11 cellular contexts compared by ENCODE assay signal in the genomic region with DNA sequence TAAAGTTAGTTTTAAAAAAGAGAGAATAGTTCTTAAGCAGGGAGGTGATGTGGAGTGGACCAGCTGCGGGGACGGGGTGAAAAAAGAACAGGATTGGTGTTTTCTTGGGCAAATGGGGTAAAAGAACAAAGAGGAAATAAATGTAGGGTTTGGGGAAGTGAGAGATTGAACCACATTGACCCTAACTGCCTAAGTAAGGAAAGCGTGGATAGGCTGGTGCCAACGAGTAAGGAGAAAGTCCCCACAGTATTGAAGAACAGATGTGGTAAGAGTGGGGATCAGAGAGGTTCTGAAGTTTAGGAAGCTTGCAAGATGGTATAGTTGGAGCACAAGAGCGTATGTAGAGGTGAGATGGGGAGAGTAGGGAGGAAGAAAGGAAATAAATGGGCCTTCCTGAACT. TPM values are rescaled to one million over a fixed set of nuclear protein-coding genes. Genes with fewer than 3 reads are reported as not detected.
DNase-seq lines count a peak whose midpoint lies in the region; ATAC-seq and TF ChIP-seq lines count a peak whose summit lies in the region.
"Had no signal": no experiment of that assay in that cellular context is flagged by ENCODE, and none has a peak within 500 bp of the region (broad histone marks: within the 10 kb centered on the region; RNA-seq: fewer than 3 reads in every experiment).

No MANE protein-coding gene starts in this region.

- in situ Hi-C loops in Panc1 (cut with HindIII; ENCODE audit: low pct_unique_long_range_greater_than_20kb, low sequenced_read_pairs): no loop called here

- H3K36me3 Mint-ChIP-seq in stimulated activated memory B cell treated with anti-CD40 and anti-IgM and Interleukin-4, amounts not matched to agents 10 μg/mL and 1 μg/mL and 100 μg/mL, for 72 hours: peaks cover 48% of the 10 kb centered on the region

- peaks cover 83% of the 10 kb centered on the region for H3K4me1 Mint-ChIP-seq in stimulated activated memory B cell treated with anti-CD40 and anti-IgM and Interleukin-4, amounts not matched to agents 10 μg/mL and 1 μg/mL and 100 μg/mL, for 72 hours

- no peaks in the 10 kb centered on the region for H3K9me3 ChIP-seq in Panc1 (ENCODE audit: control insufficient read depth, insufficient read depth, low read depth, low read length)
- H3K9me3 ChIP-seq: ovary had no signal

- CTCF ChIA-PET in Panc1 (lab: Charles Lee): no interaction called here

- POLR2A ChIA-PET in Panc1 (lab: Charles Lee): no interaction called here

- H3K9me3 Mint-ChIP-seq in stimulated activated memory B cell treated with anti-CD40 and anti-IgM and Interleukin-4, amounts not matched to agents 10 μg/mL and 1 μg/mL and 100 μg/mL, for 72 hours: peaks cover 3% of the 10 kb centered on the region
- H3K9me3 Mint-ChIP-seq: activated CD4-positive, alpha-beta T cell treated with anti-CD3 and anti-CD28 coated beads, Interleukin-2, amount 10 ng/mL, durations not matched to agents 7 days and 5 days had no signal

- DNase-seq in GM20000 (ENCODE audit: low spot score) (peak; percentile 16), Panc1 (ENCODE audit: low read depth, low spot score) (no peak), left ventricle myocardium superior (no peak), SHP77 treated with DMSO at 0.1 percent for 48 hours (lab: John Stamatoyannopoulos, UW) (no peak), GM19240 (ENCODE audit: insufficient read length, low spot score) (no peak), HUDEP-2 (lab: John Stamatoyannopoulos, UW; ENCODE audit: unreplicated experiment in 76 of 76) (no peak)
- DNase-seq: activated CD4-positive, alpha-beta T cell treated with anti-CD3 and anti-CD28 coated beads, Interleukin-2, amount 10 ng/mL, durations not matched to agents 7 days and 5 days; NCI-H146; ovary; PC-9 had no signal

- no TSS peak for BruUV-seq in Panc1 (replicated peaks; lab: Mats Ljungman, UMichigan)

- H3K27ac Mint-ChIP-seq in stimulated activated memory B cell treated with anti-CD40 and anti-IgM and Interleukin-4, amounts not matched to agents 10 μg/mL and 1 μg/mL and 100 μg/mL, for 72 hours: peak overlapping the region; percentile 54
- H3K27ac Mint-ChIP-seq: activated CD4-positive, alpha-beta T cell treated with anti-CD3 and anti-CD28 coated beads, Interleukin-2, amount 10 ng/mL, durations not matched to agents 7 days and 5 days had no signal

- ATAC-seq in Panc1 (no peak), left ventricle myocardium superior (peak; percentile 17)
- ATAC-seq in stimulated activated memory B cell treated with anti-CD40 and anti-IgM and Interleukin-4, amounts not matched to agents 10 μg/mL and 1 μg/mL and 100 μg/mL, for 72 hours: peak; percentile 83

- no peak overlapping the region for H3K4me3 Mint-ChIP-seq in stimulated activated memory B cell treated with anti-CD40 and anti-IgM and Interleukin-4, amounts not matched to agents 10 μg/mL and 1 μg/mL and 100 μg/mL, for 72 hours
- H3K4me3 Mint-ChIP-seq: activated CD4-positive, alpha-beta T cell treated with anti-CD3 and anti-CD28 coated beads, Interleukin-2, amount 10 ng/mL, durations not matched to agents 7 days and 5 days had no signal

- no peaks in the 10 kb centered on the region for H3K36me3 ChIP-seq in Panc1 (ENCODE audit: control insufficient read depth, insufficient read depth, low read length)
- H3K36me3 ChIP-seq: ovary had no signal

- no peaks in the 10 kb centered on the region for H3K27me3 Mint-ChIP-seq in stimulated activated memory B cell treated with anti-CD40 and anti-IgM and Interleukin-4, amounts not matched to agents 10 μg/mL and 1 μg/mL and 100 μg/mL, for 72 hours
- H3K27me3 Mint-ChIP-seq: activated CD4-positive, alpha-beta T cell treated with anti-CD3 and anti-CD28 coated beads, Interleukin-2, amount 10 ng/mL, durations not matched to agents 7 days and 5 days had no signal

- peaks cover 77% of the 10 kb centered on the region for H3K4me1 ChIP-seq in Panc1 (ENCODE audit: control insufficient read depth, insufficient read depth, low read length)

- H3K27ac ChIP-seq in Panc1 (ENCODE audit: low read length): peak overlapping the region; percentile 95
- H3K27ac ChIP-seq: ovary, PC-9 had no signal

- intact Hi-C loops in Panc1 (cut with micrococcal nuclease; ENCODE audit: unreplicated experiment): no loop called here
- intact Hi-C loops in left ventricle myocardium superior (cut with micrococcal nuclease): no loop called here

- TF ChIP-seq CTCF in GM20000 (IDR thresholded peaks at IDR 0.05; ENCODE audit: extremely low read depth, missing control alignments) (no peak), Panc1 (IDR thresholded peaks at IDR 0.05) (no peak)

- H3K27me3 ChIP-seq in Panc1 (ENCODE audit: control insufficient read depth, insufficient read depth, low read length): no peaks in the 10 kb centered on the region
- H3K27me3 ChIP-seq: ovary had no signal

- no peak overlapping the region for H3K4me3 ChIP-seq in Panc1 (ENCODE audit: low read depth in 2 of 2, low read length in 2 of 2)
- H3K4me3 ChIP-seq: ovary, PC-9 had no signal

RNA-seq across cellular contexts. Expression of a gene that starts 17.0 kb away (rescaled TPM):
- total RNA-seq in Panc1 (2021; ENCODE audit: unreplicated experiment) (71.7 TPM), left ventricle myocardium superior (25.2 TPM)
- 18.8 TPM for polyA plus RNA-seq in Panc1 (2012; ENCODE audit: insufficient read length)

RNA-seq across cellular contexts. Expression of a gene that starts 52.4 kb away (rescaled TPM):
- total RNA-seq in Panc1 (2021; ENCODE audit: unreplicated experiment) (19.8 TPM), left ventricle myocardium superior (6.3 TPM)
- 8.7 TPM for polyA plus RNA-seq in Panc1 (2012; ENCODE audit: insufficient read length)
